ENCODE assay signal across 2 cellular contexts in genomic region chr10:117924820-117925219, GRCh38.
TF ChIP-seq lines count a peak whose summit lies in the region.

No MANE protein-coding gene starts in this region.

TF ChIP-seq in HEK293, 187 proteins besides CTCF, POLR2A, EP300 and RAD21:
- TF ChIP-seq ZNF585B (tag by site-specific recombination; IDR thresholded peaks at IDR 0.05), result peak; percentile 28; the same call in 1 of the 2 replicates
- TF ChIP-seq, protein P1, sequence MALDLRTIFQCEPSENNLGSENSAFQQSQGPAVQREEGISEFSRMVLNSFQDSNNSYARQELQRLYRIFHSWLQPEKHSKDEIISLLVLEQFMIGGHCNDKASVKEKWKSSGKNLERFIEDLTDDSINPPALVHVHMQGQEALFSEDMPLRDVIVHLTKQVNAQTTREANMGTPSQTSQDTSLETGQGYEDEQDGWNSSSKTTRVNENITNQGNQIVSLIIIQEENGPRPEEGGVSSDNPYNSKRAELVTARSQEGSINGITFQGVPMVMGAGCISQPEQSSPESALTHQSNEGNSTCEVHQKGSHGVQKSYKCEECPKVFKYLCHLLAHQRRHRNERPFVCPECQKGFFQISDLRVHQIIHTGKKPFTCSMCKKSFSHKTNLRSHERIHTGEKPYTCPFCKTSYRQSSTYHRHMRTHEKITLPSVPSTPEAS (tag by site-specific recombination; IDR thresholded peaks at IDR 0.05), result peak; percentile 93
- TF ChIP-seq SETDB1 (IDR thresholded peaks at IDR 0.05; ENCODE audit: insufficient read length, low read length), result no peak
- no peak for TF ChIP-seq ZNF654 (tag by site-specific recombination; IDR thresholded peaks at IDR 0.05; ENCODE audit: low read depth)
- 0 out of 2 replicates have a peak, but pooled peaks have one; percentile 14 for TF ChIP-seq ZNF776 (tag by site-specific recombination; IDR thresholded peaks at IDR 0.05; ENCODE audit: borderline replicate concordance)
- TF ChIP-seq ZNF19 (tag by site-specific recombination; IDR thresholded peaks at IDR 0.05; ENCODE audit: low read depth), result no peak
- TF ChIP-seq BCL6B (tag by site-specific recombination; IDR thresholded peaks at IDR 0.05), result peak; percentile 68

TF ChIP-seq in GM12878, 131 proteins besides CTCF, POLR2A, EP300 and RAD21:
- TF ChIP-seq CHD1 (IDR thresholded peaks at IDR 0.05; ENCODE audit: low read depth, low read length) (no peak), RFX5 (IDR thresholded peaks at IDR 0.05; ENCODE audit: low read depth, low read length) (no peak), LARP7 (IDR thresholded peaks at IDR 0.05) (no peak), NFXL1 (IDR thresholded peaks at IDR 0.05; ENCODE audit: borderline replicate concordance) (no peak)
- TF ChIP-seq, protein P2, sequence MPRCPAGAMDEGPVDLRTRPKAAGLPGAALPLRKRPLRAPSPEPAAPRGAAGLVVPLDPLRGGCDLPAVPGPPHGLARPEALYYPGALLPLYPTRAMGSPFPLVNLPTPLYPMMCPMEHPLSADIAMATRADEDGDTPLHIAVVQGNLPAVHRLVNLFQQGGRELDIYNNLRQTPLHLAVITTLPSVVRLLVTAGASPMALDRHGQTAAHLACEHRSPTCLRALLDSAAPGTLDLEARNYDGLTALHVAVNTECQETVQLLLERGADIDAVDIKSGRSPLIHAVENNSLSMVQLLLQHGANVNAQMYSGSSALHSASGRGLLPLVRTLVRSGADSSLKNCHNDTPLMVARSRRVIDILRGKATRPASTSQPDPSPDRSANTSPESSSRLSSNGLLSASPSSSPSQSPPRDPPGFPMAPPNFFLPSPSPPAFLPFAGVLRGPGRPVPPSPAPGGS (IDR thresholded peaks at IDR 0.05; ENCODE audit: borderline replicate concordance, insufficient read depth, low read depth, low read length, poor library complexity, severe bottlenecking), result peak; percentile 84
